Comparison of ENCODE assay signal across 11 cellular contexts in the genomic region with DNA sequence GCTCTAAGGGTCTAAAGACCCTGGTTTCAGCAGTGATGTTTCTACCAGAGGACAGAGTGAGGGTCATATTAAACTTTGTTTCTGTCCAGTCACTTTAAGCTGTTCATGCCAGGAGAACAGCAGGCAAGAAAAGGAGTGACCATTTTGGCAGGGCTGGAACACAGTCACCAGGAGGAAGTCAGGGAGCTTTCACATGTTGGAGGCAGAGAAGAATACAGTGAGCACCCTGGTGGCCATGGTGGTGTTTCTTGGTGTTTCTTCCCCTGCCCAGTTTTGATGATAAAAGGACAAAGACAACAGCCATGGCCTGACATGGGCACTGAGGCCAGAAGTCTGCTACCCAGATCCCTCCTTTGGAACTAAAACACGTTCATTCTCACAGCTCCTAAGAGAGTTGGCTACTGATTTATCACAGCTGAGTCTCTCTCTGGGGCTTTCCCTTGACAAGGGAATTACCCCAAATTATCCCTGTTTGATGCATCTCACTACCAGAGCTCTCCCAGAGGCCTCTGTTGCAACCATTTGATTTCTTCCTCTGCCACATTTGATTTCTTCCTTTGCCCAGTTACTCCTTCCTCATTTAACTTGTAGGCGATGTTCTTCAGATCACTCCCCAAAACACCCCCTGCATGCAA.
DNase-seq lines count a peak whose midpoint lies in the region; ATAC-seq, FAIRE-seq and TF ChIP-seq lines count a peak whose summit lies in the region.
"Had no signal": no experiment of that assay in that cellular context is flagged by ENCODE, and none has a peak within 500 bp of the region (broad histone marks: within the 10 kb centered on the region; RNA-seq: fewer than 3 reads in every experiment).

No MANE protein-coding gene starts in this region.

- no peaks in the 10 kb centered on the region for H3K36me3 ChIP-seq in testis (ENCODE audit: low read depth, missing control alignments)

- TF ChIP-seq POLR2A in testis (IDR thresholded peaks at IDR 0.05) = no peak

- no peak overlapping the region for H3K27ac ChIP-seq in testis

- DNase-seq in iPS-NIHi7 (ENCODE audit: extremely low spot score) = no peak
- DNase-seq in D721Med (ENCODE audit: insufficient read length, low spot score) = no peak
- DNase-seq in testis = no peak
- DNase-seq in anterior cingulate cortex (lab: John Stamatoyannopoulos, UW) = no peak
- DNase-seq: activated naive CD4-positive, alpha-beta T cell treated with anti-CD3 and anti-CD28 coated beads for 36 hours; cerebellar nuclear complex; NCI-H2029 treated with DMSO at 0.1 percent for 48 hours had no signal

- no peaks in the 10 kb centered on the region for H3K4me1 ChIP-seq in testis

- intact Hi-C loops in testis (cut with DNase I; ENCODE audit: low total_unique reads) = no loop called here

- peak; percentile 12 for TF ChIP-seq CTCF in GM12873 (IDR thresholded peaks at IDR 0.05; ENCODE audit: insufficient read depth, low read depth, low read length, missing control alignments)
- no peak for TF ChIP-seq CTCF in D721Med (IDR thresholded peaks at IDR 0.05; ENCODE audit: insufficient read depth, missing control alignments)
- TF ChIP-seq CTCF in testis (IDR thresholded peaks at IDR 0.05) = no peak

- no peak overlapping the region for H3K4me3 ChIP-seq in testis

- 56 to 73% methylated on average over 2 of the region's 2 CpGs for WGBS in testis, 2 donors

- FAIRE-seq in D721Med (lab: Jason Lieb, UNC) = no peak

- no peaks in the 10 kb centered on the region for H3K9me3 ChIP-seq in testis

- no peaks in the 10 kb centered on the region for H3K27me3 ChIP-seq in testis

- peak; percentile 75 for ATAC-seq in GM19035 (IDR thresholded peaks at IDR 0.05; ENCODE audit: unreplicated experiment)
- peak; percentile 93 for ATAC-seq in HG02610 (IDR thresholded peaks at IDR 0.05; ENCODE audit: unreplicated experiment)
- peak; percentile 71 for ATAC-seq in HG03342 (IDR thresholded peaks at IDR 0.05; ENCODE audit: unreplicated experiment)
